In the genomic region with DNA sequence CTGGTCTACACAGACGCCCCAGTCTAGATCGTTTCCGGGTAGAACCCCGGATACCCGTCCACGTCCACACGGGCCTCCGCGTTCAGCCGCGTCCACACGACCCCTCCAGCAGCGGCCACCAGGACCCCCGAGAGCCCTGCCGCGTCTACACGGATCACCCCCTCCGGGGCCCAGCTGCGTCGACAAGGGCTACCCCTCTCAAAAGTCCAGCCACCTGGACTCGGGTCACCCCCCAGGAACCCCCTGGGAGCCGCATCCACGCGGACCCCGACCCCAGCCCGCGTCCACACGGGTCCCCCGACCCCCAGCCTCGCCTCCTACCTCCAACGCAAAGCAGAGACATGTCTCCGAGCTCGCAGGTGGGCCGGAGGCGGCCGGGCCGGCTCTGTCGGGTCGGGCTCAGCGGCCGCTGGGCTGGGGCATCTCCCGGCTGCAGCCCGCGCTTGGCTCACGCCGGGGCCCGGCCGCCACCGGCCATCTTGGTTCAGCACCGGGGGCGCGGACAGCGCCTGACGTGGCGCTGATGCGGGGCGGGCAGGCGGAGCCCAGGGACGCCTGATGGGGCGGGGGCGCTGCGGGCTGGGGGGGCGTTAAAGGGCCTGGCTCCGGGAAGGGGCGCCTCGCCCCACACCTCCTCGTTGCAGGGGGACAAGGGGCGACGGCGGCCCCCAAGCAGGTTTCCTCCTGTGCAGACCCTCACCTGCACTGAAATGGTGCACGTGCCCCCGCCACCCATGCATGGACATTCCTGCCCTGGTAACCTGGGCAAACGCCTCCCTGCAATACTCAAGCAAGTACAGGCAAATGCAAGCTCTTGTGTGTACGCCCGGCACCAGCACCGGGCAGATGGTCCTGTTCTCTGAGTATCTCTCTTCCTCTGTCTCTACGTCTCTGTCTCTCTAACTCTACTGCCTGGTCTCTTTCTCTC, we compare ENCODE assay signal across 8 cellular contexts. TPM values are rescaled to one million over a fixed set of nuclear protein-coding genes. Genes with fewer than 3 reads are reported as not detected.
A peak's percentile ranks its signal among the peaks of the same experiment; 100 is the strongest.
DNase-seq lines count a peak whose midpoint lies in the region; ATAC-seq and TF ChIP-seq lines count a peak whose summit lies in the region.

A gene (minus strand): TSS at position 498 of the 928 bp plus-strand sequence. CDS start 155 bp downstream, at position 343.

- H3K4me3 ChIP-seq in ACC112 (ENCODE audit: low read depth, low read length): peak within 1 kb of the TSS; percentile 47; the same call in 1 of the 2 replicates
- peak within 1 kb of the TSS; percentile 85 to 90 for H3K4me3 ChIP-seq in HCT116 (replicated peaks in 1 of 2; ENCODE audit: low read depth in 1 of 2, low read length in 2 of 2)
- peak within 1 kb of the TSS; percentile 92 for H3K4me3 ChIP-seq in iPS-15b (ENCODE audit: low read depth, low read length)

- peaks cover 3% of the 10 kb centered on the region for H3K4me1 ChIP-seq in ACC112 (ENCODE audit: control insufficient read depth, insufficient read depth, low read length, unreplicated experiment)
- peaks cover 10 to 42% of the 10 kb centered on the region in 2 experiments; a peak in 3 of 4 replicates for H3K4me1 ChIP-seq in HCT116 (ENCODE audit: control insufficient read depth in 1 of 2, insufficient read depth in 2 of 2, low read length in 2 of 2)
- H3K4me1 ChIP-seq in iPS-15b (ENCODE audit: control insufficient read depth, insufficient read depth, low read length): peaks cover 6% of the 10 kb centered on the region

- H3K27ac ChIP-seq in ACC112 (ENCODE audit: low read depth, low read length) (no peak within 1 kb of the TSS), HCT116 (ENCODE audit: low read depth, low read length) (peak within 1 kb of the TSS; percentile 60)

- no TSS peak for BruUV-seq in HCT116 (replicated peaks; lab: Mats Ljungman, UMichigan)

- H3K79me2 ChIP-seq in ACC112 (ENCODE audit: control insufficient read depth, insufficient read depth, low read length, unreplicated experiment) (no peaks in the 10 kb centered on the region), HCT116 (ENCODE audit: insufficient read depth, low read length) (peaks cover 15% of the 10 kb centered on the region; the same call in 1 of the 2 replicates)

- no peaks in the 10 kb centered on the region for H4K20me1 ChIP-seq in HCT116 (ENCODE audit: insufficient read depth)

- TF ChIP-seq CTCF in HCT116 (IDR thresholded peaks at IDR 0.05 in 2 of 3, conservative IDR thresholded peaks at IDR 0.05 in 1 of 3; ENCODE audit: borderline replicate concordance in 1 of 3, insufficient read depth in 1 of 3, low read depth in 2 of 3, low read length in 2 of 3): no peak

- POLR2A ChIA-PET in HCT116 (lab: Charles Lee): no interaction called here

- no peak within 1 kb of the TSS for H2AFZ ChIP-seq in ACC112 (ENCODE audit: low read length, unreplicated experiment)
- H2AFZ ChIP-seq in HCT116 (ENCODE audit: low read depth, low read length, poor library complexity, severe bottlenecking): peak within 1 kb of the TSS; percentile 86

- H3K9ac ChIP-seq in HCT116 (ENCODE audit: low read length) (peak within 1 kb of the TSS; percentile 74), iPS-15b (ENCODE audit: low read depth, low read length) (peak within 1 kb of the TSS; percentile 73)

- peak; percentile 67 for ATAC-seq in HCT116
- ATAC-seq in SK-N-SH treated with all-trans-retinoic acid at 6 μM for 48 hours: peak; percentile 94
- no peak for ATAC-seq in HG02938 (IDR thresholded peaks at IDR 0.05; ENCODE audit: unreplicated experiment)
- no peak for ATAC-seq in GM21381 (IDR thresholded peaks at IDR 0.05; ENCODE audit: unreplicated experiment)

- peaks cover 26% of the 10 kb centered on the region for H3K27me3 ChIP-seq in ACC112 (ENCODE audit: insufficient read depth, low read length)
- H3K27me3 ChIP-seq in HCT116 (ENCODE audit: insufficient read depth, low read length): no peaks in the 10 kb centered on the region
- no peaks in the 10 kb centered on the region for H3K27me3 ChIP-seq in iPS-15b (ENCODE audit: control insufficient read depth, insufficient read depth, low read length)

- RAD21 ChIA-PET in HCT116 (lab: Charles Lee; ENCODE audit: low non-redundant PET in 1 of 2, low total read pairs in 2 of 2, uncharacterized antibody in 2 of 2, unreplicated experiment in 2 of 2): interaction anchor here (0.6 to 0.7 kb wide), 2 partner anchors 28 to 171 kb away, joined by 3 to 4 read pairs; no protein-coding TSS in a partner anchor

- no peaks in the 10 kb centered on the region for H3K36me3 ChIP-seq in ACC112 (ENCODE audit: insufficient read depth, low read length)
- no peaks in the 10 kb centered on the region for H3K36me3 ChIP-seq in HCT116 (ENCODE audit: control insufficient read depth in 1 of 2, insufficient read depth in 2 of 2, low read length in 2 of 2)
- H3K36me3 ChIP-seq in iPS-15b (ENCODE audit: control insufficient read depth, insufficient read depth, low read length): no peaks in the 10 kb centered on the region

- no peak for TF ChIP-seq RAD21 in HCT116 (IDR thresholded peaks at IDR 0.05; ENCODE audit: low read depth)

- CTCF ChIA-PET in HCT116 (lab: Charles Lee): interaction anchor here (1.1 kb wide), 1 partner anchor 15 kb away, joined by 4 read pairs; no protein-coding TSS in a partner anchor

- DNase-seq in HCT116 (ENCODE audit: low read depth, low spot score) (no peak), amniotic epithelial cell (ENCODE audit: low read depth) (peak; percentile 13)
- peak; percentile 42 to 58 for DNase-seq in stimulated activated CD4-positive, alpha-beta T cell treated with anti-CD3 and anti-CD28 coated beads, Interleukin-2, amount 100 ng/mL, for 48 hours

- H3K4me2 ChIP-seq in HCT116 (ENCODE audit: low read length): peak within 1 kb of the TSS; percentile 90

- no peaks in the 10 kb centered on the region for H3K9me3 ChIP-seq in HCT116 (ENCODE audit: control insufficient read depth in 1 of 2, insufficient read depth in 1 of 2, low read depth in 1 of 2, low read length in 2 of 2)
- H3K9me3 ChIP-seq in iPS-15b (ENCODE audit: control insufficient read depth, insufficient read depth, low read length): no peaks in the 10 kb centered on the region

- no peak for TF ChIP-seq POLR2A in HCT116 (IDR thresholded peaks at IDR 0.05; ENCODE audit: borderline replicate concordance, extremely low read depth, insufficient read depth, insufficient read length)

- intact Hi-C loops in HCT116 (cut with micrococcal nuclease): loop anchor here (10.0 kb wide), 1 partner anchor 233 kb away; no protein-coding TSS in a partner anchor

- no peaks in the 10 kb centered on the region for H3K9me2 ChIP-seq in HCT116 (ENCODE audit: insufficient read depth)

TF ChIP-seq in HCT116, 20 proteins besides CTCF, POLR2A, EP300 and RAD21 (continues in another document):
- TF ChIP-seq SIN3A (IDR thresholded peaks at IDR 0.05; ENCODE audit: low read depth): peak; percentile 82
- peak; percentile 38 for TF ChIP-seq TCF7L2 (IDR thresholded peaks at IDR 0.05; ENCODE audit: borderline replicate concordance, extremely low read depth, insufficient read depth, insufficient read length)
- TF ChIP-seq, protein P1, sequence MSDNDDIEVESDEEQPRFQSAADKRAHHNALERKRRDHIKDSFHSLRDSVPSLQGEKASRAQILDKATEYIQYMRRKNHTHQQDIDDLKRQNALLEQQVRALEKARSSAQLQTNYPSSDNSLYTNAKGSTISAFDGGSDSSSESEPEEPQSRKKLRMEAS (IDR thresholded peaks at IDR 0.05): peak; percentile 81; the same call in 1 of the 2 replicates
- peak; percentile 56 for TF ChIP-seq POLR2AphosphoS5 (IDR thresholded peaks at IDR 0.05; ENCODE audit: low read depth, low read length)

TF ChIP-seq in SK-N-SH treated with all-trans-retinoic acid at 6 μM for 48 hours, 23 proteins besides CTCF, POLR2A, EP300 and RAD21:
- TF ChIP-seq ZFP3 (CRISPR knock-in tag; IDR thresholded peaks at IDR 0.05) (0 out of 2 replicates have a peak, but pooled peaks have one; percentile 36), ZFP30 (CRISPR knock-in tag; IDR thresholded peaks at IDR 0.05) (no peak)
TF ChIP-seq in SK-N-SH treated with all-trans-retinoic acid at 6 μM for 48 hours: peak in this region for 1.

RNA-seq across cellular contexts. Expression of the gene that starts here (rescaled TPM):
- 29.0 TPM for total RNA-seq in HCT116 (2021; ENCODE audit: unreplicated experiment)
- polyA plus RNA-seq in HCT116 (2012): 9.4 and 16.6 TPM in 2 replicates

Comparison
In these comparisons a context has a peak if more than half of its experiments do, and no peak if none do; other contexts are left out.
1. ATAC-seq: peak in HCT116 (single experiment) and SK-N-SH treated with all-trans-retinoic acid at 6 μM for 48 hours (single experiment); none in HG02938 (single experiment) and GM21381 (single experiment).
2. Peak in every context shown above with its lines, with median percentiles within 50 percentile points of each other: H3K4me3 ChIP-seq.